In genomic region chr1:1272341-1273151, GRCh38 we compare ENCODE assay signal across 8 cellular contexts. TPM values are rescaled to one million over a fixed set of nuclear protein-coding genes. Genes with fewer than 3 reads are reported as not detected.
A peak's percentile ranks its signal among the peaks of the same experiment; 100 is the strongest.
DNase-seq lines count a peak whose midpoint lies in the region; ATAC-seq and TF ChIP-seq lines count a peak whose summit lies in the region.

No MANE protein-coding gene starts in this region.

- peaks cover 50% of the 10 kb centered on the region for H4K20me1 ChIP-seq in smooth muscle cell (ENCODE audit: low read depth)

- TF ChIP-seq CTCF in heart left ventricle (IDR thresholded peaks at IDR 0.05), result no peak
- no peak for TF ChIP-seq CTCF in VCaP (conservative IDR thresholded peaks at IDR 0.05)
- TF ChIP-seq CTCF in left ventricle myocardium inferior (IDR thresholded peaks at IDR 0.05; ENCODE audit: borderline replicate concordance), result no peak
- TF ChIP-seq CTCF in smooth muscle cell (IDR thresholded peaks at IDR 0.05; ENCODE audit: borderline replicate concordance, insufficient read depth, poor library complexity, severe bottlenecking), result no peak

- intact Hi-C loops in heart left ventricle (cut with DNase I) (loop anchor here in 3 of 10 donors (1.0 to 5.0 kb wide), 3 partner anchors 40 to 156 kb away; partner anchors contain the start of genes B3GALT6 (in 3 of the 3), SDF4 (in 3 of the 3) and C1orf159 (in 1 of the 3)), left ventricle myocardium superior (cut with micrococcal nuclease) (no loop called here), left ventricle myocardium inferior (cut with micrococcal nuclease) (no loop called here)

- H3K79me2 ChIP-seq in smooth muscle cell (ENCODE audit: low read depth), result peaks cover 54% of the 10 kb centered on the region

- ATAC-seq in heart left ventricle (no peak), left ventricle myocardium superior (no peak), HG03039 (IDR thresholded peaks at IDR 0.05; ENCODE audit: unreplicated experiment) (no peak), HG02571 (IDR thresholded peaks at IDR 0.05; ENCODE audit: unreplicated experiment) (no peak)

- peak in 1 of 5 donors; percentile 64 for DNase-seq in heart left ventricle
- DNase-seq in left ventricle myocardium superior, result no peak
- no peak for DNase-seq in left ventricle myocardium inferior
- DNase-seq in smooth muscle cell (lab: John Stamatoyannopoulos, UW; ENCODE audit: unreplicated experiment), result no peak
- DNase-seq in T-helper 9 cell, result no peak

- peak overlapping the region in 10 of 12 donors; percentile 70 to 96 (median 88) for H3K27ac ChIP-seq in heart left ventricle
- H3K27ac ChIP-seq in VCaP, result peak overlapping the region; percentile 98
- H3K27ac ChIP-seq in left ventricle myocardium inferior (replicated peaks), result peak overlapping the region; percentile 94
- peak overlapping the region; percentile 74 for H3K27ac ChIP-seq in smooth muscle cell (ENCODE audit: low read depth)

- H3K9me3 ChIP-seq in heart left ventricle, result no peaks in the 10 kb centered on the region
- H3K9me3 ChIP-seq in left ventricle myocardium inferior (replicated peaks), result no peaks in the 10 kb centered on the region
- H3K9me3 ChIP-seq in smooth muscle cell (replicated peaks; ENCODE audit: low read depth), result no peaks in the 10 kb centered on the region

- peak overlapping the region; percentile 97 for H3K9ac ChIP-seq in smooth muscle cell (ENCODE audit: low read depth)

- H3K4me1 ChIP-seq in heart left ventricle, result peaks cover 14 to 49% (median 38%) of the 10 kb centered on the region in 12 donors
- peaks cover 57% of the 10 kb centered on the region for H3K4me1 ChIP-seq in left ventricle myocardium inferior
- H3K4me1 ChIP-seq in smooth muscle cell (ENCODE audit: low read depth), result peaks cover 18% of the 10 kb centered on the region

- H3K27me3 ChIP-seq in heart left ventricle (no peaks in the 10 kb centered on the region), left ventricle myocardium inferior (ENCODE audit: low read depth) (no peaks in the 10 kb centered on the region), smooth muscle cell (ENCODE audit: low read depth) (no peaks in the 10 kb centered on the region)

- 33 to 44% (median 40%) methylated on average over 28 to 37 of the region's 37 CpGs for WGBS in heart left ventricle, 4 donors
- WGBS in smooth muscle cell (ENCODE audit: low lambda C conversion rate), result 58% methylated on average over 37 of the region's 37 CpGs

- H2AFZ ChIP-seq in smooth muscle cell (ENCODE audit: low read depth), result no peak overlapping the region

- TF ChIP-seq POLR2A in heart left ventricle (IDR thresholded peaks at IDR 0.05), result no peak

- peak overlapping the region; percentile 61 to 99 (median 94) for H3K4me3 ChIP-seq in heart left ventricle
- peak overlapping the region; percentile 98 for H3K4me3 ChIP-seq in left ventricle myocardium inferior
- peak overlapping the region; percentile 85 for H3K4me3 ChIP-seq in smooth muscle cell

- H3F3A ChIP-seq in smooth muscle cell (ENCODE audit: low read depth), result no peaks in the 10 kb centered on the region

- peak overlapping the region; percentile 98 for H3K4me2 ChIP-seq in smooth muscle cell

- peaks cover 0 to 20% (median 7%) of the 10 kb centered on the region in 9 donors for H3K36me3 ChIP-seq in heart left ventricle
- H3K36me3 ChIP-seq in left ventricle myocardium inferior, result peaks cover 26% of the 10 kb centered on the region
- no peaks in the 10 kb centered on the region for H3K36me3 ChIP-seq in smooth muscle cell (ENCODE audit: low read depth)

RNA-seq across cellular contexts. Expression of gene UBE2J2, which starts 1.1 kb away (rescaled TPM):
- total RNA-seq in heart left ventricle, result 10 to 100 TPM; 23.3 to 43.9 (median 33.2) TPM
- polyA plus RNA-seq in heart left ventricle, result 10 to 100 TPM; 38.7 to 53.6 TPM
- 39.5 TPM for total RNA-seq in left ventricle myocardium superior
- 36.9 TPM for total RNA-seq in left ventricle myocardium inferior
- 20.5 and 30.2 TPM in 2 replicates for total RNA-seq in smooth muscle cell
- polyA plus RNA-seq in smooth muscle cell, result 72.9 and 84.0 TPM in 2 replicates

RNA-seq across cellular contexts. Expression of gene SCNN1D, which starts 7.7 kb away (rescaled TPM):
- total RNA-seq in heart left ventricle (10 to 100 TPM in 1 of 9 donors, 1 to 10 TPM in 5, under 1 TPM in 3; 0.81 to 12.2 (median 3.7) TPM), left ventricle myocardium superior (3.0 TPM), left ventricle myocardium inferior (3.5 TPM), smooth muscle cell (2.0 and 6.7 TPM in 2 replicates)
- polyA plus RNA-seq in heart left ventricle (1 to 10 TPM in 1 of 2 donors, under 1 TPM in 1; 0.47 to 6.2 TPM), smooth muscle cell (5.0 and 6.9 TPM in 2 replicates)

RNA-seq across cellular contexts. Expression of gene C1QTNF12, which starts 26.0 kb away (rescaled TPM):
- total RNA-seq in heart left ventricle (1 to 10 TPM in 2 of 9 donors, under 1 TPM in 5, not detected in 2; 0.72 to 3.5 (median 0.85) TPM), left ventricle myocardium superior (0.50 TPM), left ventricle myocardium inferior (0.55 TPM), smooth muscle cell (1.8 and 1.9 TPM in 2 replicates)
- polyA plus RNA-seq in heart left ventricle (under 1 TPM; 0.84 to 0.93 TPM), smooth muscle cell (5.4 and 12.3 TPM in 2 replicates)

RNA-seq across cellular contexts. Expression of gene ACAP3, which starts 35.2 kb away (rescaled TPM):
- total RNA-seq in heart left ventricle (10 to 100 TPM; 28.7 to 56.3 (median 34.1) TPM), left ventricle myocardium superior (60.4 TPM), left ventricle myocardium inferior (49.7 TPM), smooth muscle cell (29.9 and 33.7 TPM in 2 replicates)
- polyA plus RNA-seq in heart left ventricle (10 to 100 TPM; 20.1 to 59.5 TPM), smooth muscle cell (63.9 and 72.6 TPM in 2 replicates)

RNA-seq across cellular contexts. Expression of gene PUSL1, which starts 35.9 kb away (rescaled TPM):
- total RNA-seq in heart left ventricle (10 to 100 TPM in 4 of 9 donors, 1 to 10 TPM in 5; 6.8 to 17.7 (median 9.7) TPM), left ventricle myocardium superior (11.1 TPM), left ventricle myocardium inferior (10.4 TPM), smooth muscle cell (16.7 and 23.6 TPM in 2 replicates)
- polyA plus RNA-seq in heart left ventricle (10 to 100 TPM; 16.0 to 16.2 TPM), smooth muscle cell (31.4 and 34.1 TPM in 2 replicates)
